Comparison of ENCODE assay signal across 1 cellular context in the genomic region with DNA sequence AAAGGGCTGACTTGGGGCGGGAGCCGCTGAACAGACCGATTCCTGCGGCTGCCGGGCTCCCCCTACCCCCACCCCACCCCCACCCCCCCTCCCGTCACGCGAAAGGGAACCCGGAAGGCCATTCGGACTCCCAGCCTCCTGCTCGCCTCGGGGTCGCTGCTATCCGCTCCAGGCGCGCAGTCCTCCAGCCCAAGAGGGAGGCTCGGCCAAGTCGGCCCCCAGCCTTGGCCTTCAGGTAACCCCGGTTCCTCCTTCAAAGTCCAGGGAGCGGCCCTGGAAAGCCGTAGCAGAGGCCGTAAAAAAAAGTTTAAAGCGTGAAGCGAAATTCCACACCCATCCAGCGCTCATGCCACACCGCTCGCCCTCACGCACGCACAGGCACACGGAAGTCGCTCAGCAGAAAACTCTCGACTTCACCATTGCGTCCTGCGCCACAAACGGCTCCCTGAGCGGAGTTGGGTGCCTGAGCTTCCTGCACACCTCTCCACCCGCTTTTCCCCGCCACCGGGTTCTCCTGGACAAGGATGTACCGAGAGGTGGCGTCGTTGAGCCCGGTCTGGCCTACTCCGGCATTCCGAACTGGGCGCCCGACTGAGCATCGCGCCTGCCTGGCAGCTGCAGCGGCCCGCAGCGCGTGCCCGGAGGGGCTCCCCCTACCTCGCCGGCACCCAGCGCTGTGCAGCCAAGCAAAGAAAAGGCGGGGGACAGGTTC.
TF ChIP-seq lines count a peak whose summit lies in the region.

No MANE protein-coding gene starts in this region.

TF ChIP-seq in GM12878, 131 proteins besides CTCF, POLR2A, EP300 and RAD21 (continued from another document):
- TF ChIP-seq, protein P1, sequence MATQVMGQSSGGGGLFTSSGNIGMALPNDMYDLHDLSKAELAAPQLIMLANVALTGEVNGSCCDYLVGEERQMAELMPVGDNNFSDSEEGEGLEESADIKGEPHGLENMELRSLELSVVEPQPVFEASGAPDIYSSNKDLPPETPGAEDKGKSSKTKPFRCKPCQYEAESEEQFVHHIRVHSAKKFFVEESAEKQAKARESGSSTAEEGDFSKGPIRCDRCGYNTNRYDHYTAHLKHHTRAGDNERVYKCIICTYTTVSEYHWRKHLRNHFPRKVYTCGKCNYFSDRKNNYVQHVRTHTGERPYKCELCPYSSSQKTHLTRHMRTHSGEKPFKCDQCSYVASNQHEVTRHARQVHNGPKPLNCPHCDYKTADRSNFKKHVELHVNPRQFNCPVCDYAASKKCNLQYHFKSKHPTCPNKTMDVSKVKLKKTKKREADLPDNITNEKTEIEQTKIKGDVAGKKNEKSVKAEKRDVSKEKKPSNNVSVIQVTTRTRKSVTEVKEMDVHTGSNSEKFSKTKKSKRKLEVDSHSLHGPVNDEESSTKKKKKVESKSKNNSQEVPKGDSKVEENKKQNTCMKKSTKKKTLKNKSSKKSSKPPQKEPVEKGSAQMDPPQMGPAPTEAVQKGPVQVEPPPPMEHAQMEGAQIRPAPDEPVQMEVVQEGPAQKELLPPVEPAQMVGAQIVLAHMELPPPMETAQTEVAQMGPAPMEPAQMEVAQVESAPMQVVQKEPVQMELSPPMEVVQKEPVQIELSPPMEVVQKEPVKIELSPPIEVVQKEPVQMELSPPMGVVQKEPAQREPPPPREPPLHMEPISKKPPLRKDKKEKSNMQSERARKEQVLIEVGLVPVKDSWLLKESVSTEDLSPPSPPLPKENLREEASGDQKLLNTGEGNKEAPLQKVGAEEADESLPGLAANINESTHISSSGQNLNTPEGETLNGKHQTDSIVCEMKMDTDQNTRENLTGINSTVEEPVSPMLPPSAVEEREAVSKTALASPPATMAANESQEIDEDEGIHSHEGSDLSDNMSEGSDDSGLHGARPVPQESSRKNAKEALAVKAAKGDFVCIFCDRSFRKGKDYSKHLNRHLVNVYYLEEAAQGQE (IDR thresholded peaks at IDR 0.05; ENCODE audit: low read depth, low read length): no peak
- TF ChIP-seq RCOR1 (conservative IDR thresholded peaks at IDR 0.05; ENCODE audit: low read depth, low read length) (no peak), SUZ12 (IDR thresholded peaks at IDR 0.05; ENCODE audit: unreplicated experiment) (peak; percentile 69), HDGF (IDR thresholded peaks at IDR 0.05) (no peak), NFXL1 (IDR thresholded peaks at IDR 0.05; ENCODE audit: borderline replicate concordance) (no peak), CREM (IDR thresholded peaks at IDR 0.05; ENCODE audit: low read depth) (no peak), KLF5 (IDR thresholded peaks at IDR 0.05; ENCODE audit: partially characterized antibody) (no peak)
- TF ChIP-seq, protein P2, sequence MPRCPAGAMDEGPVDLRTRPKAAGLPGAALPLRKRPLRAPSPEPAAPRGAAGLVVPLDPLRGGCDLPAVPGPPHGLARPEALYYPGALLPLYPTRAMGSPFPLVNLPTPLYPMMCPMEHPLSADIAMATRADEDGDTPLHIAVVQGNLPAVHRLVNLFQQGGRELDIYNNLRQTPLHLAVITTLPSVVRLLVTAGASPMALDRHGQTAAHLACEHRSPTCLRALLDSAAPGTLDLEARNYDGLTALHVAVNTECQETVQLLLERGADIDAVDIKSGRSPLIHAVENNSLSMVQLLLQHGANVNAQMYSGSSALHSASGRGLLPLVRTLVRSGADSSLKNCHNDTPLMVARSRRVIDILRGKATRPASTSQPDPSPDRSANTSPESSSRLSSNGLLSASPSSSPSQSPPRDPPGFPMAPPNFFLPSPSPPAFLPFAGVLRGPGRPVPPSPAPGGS (IDR thresholded peaks at IDR 0.05; ENCODE audit: borderline replicate concordance, insufficient read depth, low read depth, low read length, poor library complexity, severe bottlenecking): no peak
